ENCODE assay signal across 27 cellular contexts in genomic region chr6:100979269-100979668, GRCh38.
"Had no signal": no experiment of that assay in that cellular context is flagged by ENCODE, and none has a peak within 500 bp of the region (broad histone marks: within the 10 kb centered on the region; RNA-seq: fewer than 3 reads in every experiment).

No MANE protein-coding gene starts in this region.

- H3K36me3 ChIP-seq: breast epithelium, heart left ventricle, lower lobe of right lung, spleen, thoracic aorta, uterus had no signal

- H3K4me3 Mint-ChIP-seq: activated CD4-positive, alpha-beta memory T cell treated with anti-CD3 and anti-CD28 coated beads for 36 hours; activated CD4-positive, alpha-beta T cell treated with anti-CD3 and anti-CD28 coated beads, Interleukin-2, amount 10 ng/mL, durations not matched to agents 24 days and 14 days; activated naive CD4-positive, alpha-beta T cell treated with anti-CD3 and anti-CD28 coated beads, Interleukin-2, amount 50 U/mL, for 24 hours; activated naive CD8-positive, alpha-beta T cell treated with anti-CD3 and anti-CD28 coated beads, Interleukin-2, amount 50 U/mL, for 24 hours; activated T-cell treated with anti-CD3 and anti-CD28 coated beads, Interleukin-2, amount 50 U/mL, for 24 hours; activated T-helper 17 cell treated with anti-CD3 and anti-CD28 coated beads, Interleukin-2, amount 50 U/mL, for 72 hours; endodermal cell; naive B cell had no signal

- H3K27ac Mint-ChIP-seq: activated CD4-positive, alpha-beta memory T cell treated with anti-CD3 and anti-CD28 coated beads for 36 hours; activated CD4-positive, alpha-beta T cell treated with anti-CD3 and anti-CD28 coated beads, Interleukin-2, amount 10 ng/mL, durations not matched to agents 24 days and 14 days; activated naive CD4-positive, alpha-beta T cell treated with anti-CD3 and anti-CD28 coated beads, Interleukin-2, amount 50 U/mL, for 24 hours; activated naive CD8-positive, alpha-beta T cell treated with anti-CD3 and anti-CD28 coated beads, Interleukin-2, amount 50 U/mL, for 24 hours; activated T-cell treated with anti-CD3 and anti-CD28 coated beads, Interleukin-2, amount 50 U/mL, for 24 hours; activated T-helper 17 cell treated with anti-CD3 and anti-CD28 coated beads, Interleukin-2, amount 50 U/mL, for 72 hours; endodermal cell had no signal

- FAIRE-seq: TTC549 had no signal

- H3K4me1 Mint-ChIP-seq: activated CD4-positive, alpha-beta T cell treated with anti-CD3 and anti-CD28 coated beads, Interleukin-2, amount 10 ng/mL, durations not matched to agents 24 days and 14 days; activated naive CD4-positive, alpha-beta T cell treated with anti-CD3 and anti-CD28 coated beads, Interleukin-2, amount 50 U/mL, for 24 hours; activated naive CD8-positive, alpha-beta T cell treated with anti-CD3 and anti-CD28 coated beads, Interleukin-2, amount 50 U/mL, for 24 hours; activated T-helper 17 cell treated with anti-CD3 and anti-CD28 coated beads, Interleukin-2, amount 50 U/mL, for 72 hours; endodermal cell; naive B cell had no signal

- H3K36me3 Mint-ChIP-seq: activated CD4-positive, alpha-beta memory T cell treated with anti-CD3 and anti-CD28 coated beads for 36 hours; activated naive CD4-positive, alpha-beta T cell treated with anti-CD3 and anti-CD28 coated beads, Interleukin-2, amount 50 U/mL, for 24 hours; naive B cell had no signal

- H3K4me1 ChIP-seq: breast epithelium, heart left ventricle, lower lobe of right lung, spleen, uterus had no signal

- H3K9me3 Mint-ChIP-seq: activated CD4-positive, alpha-beta memory T cell treated with anti-CD3 and anti-CD28 coated beads for 36 hours; activated CD4-positive, alpha-beta T cell treated with anti-CD3 and anti-CD28 coated beads, Interleukin-2, amount 10 ng/mL, durations not matched to agents 24 days and 14 days; activated naive CD4-positive, alpha-beta T cell treated with anti-CD3 and anti-CD28 coated beads, Interleukin-2, amount 50 U/mL, for 24 hours; activated T-helper 17 cell treated with anti-CD3 and anti-CD28 coated beads, Interleukin-2, amount 50 U/mL, for 72 hours had no signal

- H3K27me3 Mint-ChIP-seq: activated CD4-positive, alpha-beta memory T cell treated with anti-CD3 and anti-CD28 coated beads for 36 hours; activated CD4-positive, alpha-beta T cell treated with anti-CD3 and anti-CD28 coated beads, Interleukin-2, amount 10 ng/mL, durations not matched to agents 24 days and 14 days; activated naive CD4-positive, alpha-beta T cell treated with anti-CD3 and anti-CD28 coated beads, Interleukin-2, amount 50 U/mL, for 24 hours; activated naive CD8-positive, alpha-beta T cell treated with anti-CD3 and anti-CD28 coated beads, Interleukin-2, amount 50 U/mL, for 24 hours; activated T-cell treated with anti-CD3 and anti-CD28 coated beads, Interleukin-2, amount 50 U/mL, for 24 hours; activated T-helper 17 cell treated with anti-CD3 and anti-CD28 coated beads, Interleukin-2, amount 50 U/mL, for 72 hours; naive B cell had no signal

- H3K27me3 ChIP-seq: breast epithelium, heart left ventricle, spleen, uterus had no signal

- H3K9me3 ChIP-seq: lower lobe of right lung, thoracic aorta, uterus had no signal

- DNase-seq: activated CD4-positive, alpha-beta memory T cell treated with anti-CD3 and anti-CD28 coated beads for 36 hours; activated CD4-positive, alpha-beta T cell treated with anti-CD3 and anti-CD28 coated beads, Interleukin-2, amount 10 ng/mL, durations not matched to agents 24 days and 14 days; activated CD4-positive, CD25-positive, alpha-beta regulatory T cell treated with anti-CD3 and anti-CD28 coated beads, Interleukin-2, amount 50 U/mL, for 72 hours; activated CD8-positive, alpha-beta memory T cell treated with anti-CD3 and anti-CD28 coated beads, Interleukin-2, amount 50 U/mL, for 4 hours; activated gamma-delta T cell treated with Interleukin-2 at 50 U/mL for 16 hours; activated naive CD8-positive, alpha-beta T cell treated with anti-CD3 and anti-CD28 coated beads, Interleukin-2, amount 50 U/mL, for 24 hours; activated T-cell treated with anti-CD3 and anti-CD28 coated beads, Interleukin-2, amount 50 U/mL, for 24 hours; central memory CD4-positive, alpha-beta T cell; endodermal cell; foreskin fibroblast; heart left ventricle; hypothalamus; kidney glomerular epithelial cell; lower lobe of right lung; naive B cell; right cardiac atrium; spleen; stimulated activated CD4-positive, alpha-beta T cell treated with anti-CD3 and anti-CD28 coated beads, Interleukin-2, amount 100 ng/mL, for 48 hours; stimulated activated naive CD8-positive, alpha-beta T cell treated with anti-CD3 and anti-CD28 coated beads, Interleukin-15, Interleukin-2, amounts not matched to agents 100 U/mL and 50 U/mL, for 24 hours; trophoblast cell; uterus had no signal

- H3K27ac ChIP-seq: breast epithelium, heart left ventricle, lower lobe of right lung, spleen, thoracic aorta, uterus, VCaP had no signal

- H3K4me3 ChIP-seq: breast epithelium, heart left ventricle, lower lobe of right lung, spleen, thoracic aorta, uterus had no signal
